1 cellular context compared by ENCODE assay signal in genomic region chr10:121886997-121887622, GRCh38.
TF ChIP-seq lines count a peak whose summit lies in the region.

No MANE protein-coding gene starts in this region.

TF ChIP-seq in H1, 55 proteins besides CTCF, POLR2A, EP300 and RAD21 (continued from another document):
- TF ChIP-seq KDM1A (IDR thresholded peaks at IDR 0.05; ENCODE audit: borderline replicate concordance, low read length) = 0 out of 2 replicates have a peak, but pooled peaks have one; percentile 26
- no peak for TF ChIP-seq BRCA1 (IDR thresholded peaks at IDR 0.05; ENCODE audit: low read depth, low read length)
- TF ChIP-seq RBBP5 (IDR thresholded peaks at IDR 0.05; ENCODE audit: borderline replicate concordance, low read depth, low read length) = no peak
- TF ChIP-seq POLR2AphosphoS5 (IDR thresholded peaks at IDR 0.05; ENCODE audit: low read depth, low read length) = no peak
- TF ChIP-seq POU5F1 (IDR thresholded peaks at IDR 0.05; ENCODE audit: low read depth, low read length) = no peak
TF ChIP-seq in H1: peak in this region for 1.
